Comparison of ENCODE assay signal across 9 cellular contexts in the genomic region with DNA sequence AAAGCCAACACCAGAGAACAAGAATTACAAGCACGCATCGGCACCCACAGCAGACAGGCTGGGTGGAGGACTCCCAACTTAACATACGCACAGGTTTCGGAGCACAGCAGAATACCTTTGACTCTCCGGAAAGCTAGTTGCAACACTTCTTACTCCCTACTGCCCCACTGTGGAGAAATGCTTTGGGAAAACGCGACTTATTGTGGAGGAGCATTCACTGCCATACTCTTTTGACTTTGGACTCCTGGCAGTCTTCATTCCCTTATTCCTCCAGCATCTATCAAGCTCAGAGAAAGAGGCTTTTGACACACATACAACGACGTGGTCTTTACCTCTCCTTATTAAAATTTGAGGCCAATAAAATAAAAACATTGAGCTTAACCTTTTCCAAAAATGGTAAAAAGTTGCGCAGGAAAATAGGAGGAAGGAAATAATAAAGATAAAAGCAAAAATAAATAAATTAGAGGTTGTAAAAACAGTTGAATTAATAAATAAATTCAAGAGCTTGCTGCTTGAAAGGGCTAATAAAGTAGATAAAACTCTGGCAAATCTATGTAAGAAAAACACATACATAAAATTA. TPM values are rescaled to one million over a fixed set of nuclear protein-coding genes. Genes with fewer than 3 reads are reported as not detected.
DNase-seq lines count a peak whose midpoint lies in the region; ATAC-seq and TF ChIP-seq lines count a peak whose summit lies in the region.
"Had no signal": no experiment of that assay in that cellular context is flagged by ENCODE, and none has a peak within 500 bp of the region (broad histone marks: within the 10 kb centered on the region; RNA-seq: fewer than 3 reads in every experiment).

No MANE protein-coding gene starts in this region.

- peak; percentile 66 for ATAC-seq in activated CD4-positive, alpha-beta T cell treated with anti-CD3 and anti-CD28 coated beads for 36 hours
- ATAC-seq in GM21528 (IDR thresholded peaks at IDR 0.05; ENCODE audit: low FRiP score, unreplicated experiment), result no peak

- peaks cover 2% of the 10 kb centered on the region for H3K27me3 Mint-ChIP-seq in activated CD4-positive, alpha-beta T cell treated with anti-CD3 and anti-CD28 coated beads for 36 hours

- H3K27ac Mint-ChIP-seq in activated CD4-positive, alpha-beta T cell treated with anti-CD3 and anti-CD28 coated beads for 36 hours, result no peak overlapping the region
- H3K27ac Mint-ChIP-seq: T-helper 1 cell treated with Interleukin-12 subunit alpha and Interleukin-12 subunit beta and Interleukin-4 antibody, amounts not matched to agents 30 μg/mL and 1 μg/mL, for 36 hours had no signal

- H3K36me3 ChIP-seq in muscle layer of duodenum (ENCODE audit: control insufficient read depth in 1 of 2, insufficient read depth in 2 of 2, low read length in 2 of 2), result no peaks in the 10 kb centered on the region

- H3K4me1 Mint-ChIP-seq in activated CD4-positive, alpha-beta T cell treated with anti-CD3 and anti-CD28 coated beads for 36 hours, result peaks cover 5% of the 10 kb centered on the region

- no peaks in the 10 kb centered on the region for H3K9me3 Mint-ChIP-seq in activated CD4-positive, alpha-beta T cell treated with anti-CD3 and anti-CD28 coated beads for 36 hours (ENCODE audit: low read depth)
- H3K9me3 Mint-ChIP-seq: T-helper 1 cell treated with Interleukin-12 subunit alpha and Interleukin-12 subunit beta and Interleukin-4 antibody, amounts not matched to agents 30 μg/mL and 1 μg/mL, for 36 hours had no signal

- H3K4me3 ChIP-seq in HFF-Myc (replicated peaks; ENCODE audit: low read depth, low read length) (no peak overlapping the region), muscle layer of duodenum (ENCODE audit: low read depth in 1 of 2, low read length in 2 of 2) (peak overlapping the region; percentile 42 to 50)

- no peaks in the 10 kb centered on the region for H3K9me3 ChIP-seq in muscle layer of duodenum (ENCODE audit: control insufficient read depth in 1 of 2, low read length in 2 of 2)

- no peak for TF ChIP-seq POLR2A in erythroblast (IDR thresholded peaks at IDR 0.05; ENCODE audit: low read length)

- no peaks in the 10 kb centered on the region for H3K4me1 ChIP-seq in muscle layer of duodenum (ENCODE audit: control insufficient read depth in 1 of 2, insufficient read depth in 2 of 2, low read length in 2 of 2)

- H3K27me3 ChIP-seq in muscle layer of duodenum (ENCODE audit: low read depth, low read length), result no peaks in the 10 kb centered on the region

- POLR2A ChIA-PET in activated CD4-positive, alpha-beta T cell treated with anti-CD3 and anti-CD28 coated beads for 36 hours (lab: Charles Lee), result no interaction called here

- no peak overlapping the region for H3K4me3 Mint-ChIP-seq in activated CD4-positive, alpha-beta T cell treated with anti-CD3 and anti-CD28 coated beads for 36 hours
- H3K4me3 Mint-ChIP-seq: T-helper 1 cell treated with Interleukin-12 subunit alpha and Interleukin-12 subunit beta and Interleukin-4 antibody, amounts not matched to agents 30 μg/mL and 1 μg/mL, for 36 hours had no signal

- CTCF ChIA-PET in activated CD4-positive, alpha-beta T cell treated with anti-CD3 and anti-CD28 coated beads for 36 hours (lab: Charles Lee), result interaction anchor here (0.5 to 8.2 kb wide), 12 partner anchors 14 to 1321 kb away, joined by 3 to 76 read pairs (median 4); no protein-coding TSS in a partner anchor

- H3K36me3 Mint-ChIP-seq in activated CD4-positive, alpha-beta T cell treated with anti-CD3 and anti-CD28 coated beads for 36 hours (ENCODE audit: low read depth), result no peaks in the 10 kb centered on the region

- no peak overlapping the region for H3K27ac ChIP-seq in muscle layer of duodenum (ENCODE audit: low read length)

- DNase-seq in DMS153 treated with DMSO at 0.1 percent for 48 hours (lab: John Stamatoyannopoulos, UW; ENCODE audit: unreplicated experiment) (peak; percentile 73), HFF-Myc (ENCODE audit: extremely low read depth, low read depth) (no peak), erythroblast (lab: John Stamatoyannopoulos, UW) (peak; percentile 6 to 9), LoVo (ENCODE audit: low spot score) (no peak), SHP77 (lab: John Stamatoyannopoulos, UW) (no peak)
- DNase-seq in activated CD4-positive, alpha-beta T cell treated with anti-CD3 and anti-CD28 coated beads for 36 hours, result peak; percentile 57

- TF ChIP-seq CTCF in HFF-Myc (IDR thresholded peaks at IDR 0.05; ENCODE audit: low read depth, low read length, missing control alignments), result peak; percentile 21

- intact Hi-C loops in activated CD4-positive, alpha-beta T cell treated with anti-CD3 and anti-CD28 coated beads for 36 hours (cut with DNase I, micrococcal nuclease), result loop anchor here (1.0 to 5.0 kb wide), 2 partner anchors 105 to 235 kb away; no protein-coding TSS in a partner anchor

RNA-seq across cellular contexts. Expression of a gene that starts 41.4 kb away (rescaled TPM):
- total RNA-seq in activated CD4-positive, alpha-beta T cell treated with anti-CD3 and anti-CD28 coated beads for 36 hours, result 1 to 10 TPM in 1 of 2 experiments, under 1 TPM in 1; 0.86 to 1.3 TPM

Comparison
In these comparisons a context has a peak if more than half of its experiments do, and no peak if none do; other contexts are left out.
1. DNase-seq: peak in DMS153 treated with DMSO at 0.1 percent for 48 hours (single experiment), activated CD4-positive, alpha-beta T cell treated with anti-CD3 and anti-CD28 coated beads for 36 hours (single experiment) and erythroblast (2 of 2); none in HFF-Myc (single experiment), LoVo (single experiment) and SHP77 (0 of 2).